In the genomic region with DNA sequence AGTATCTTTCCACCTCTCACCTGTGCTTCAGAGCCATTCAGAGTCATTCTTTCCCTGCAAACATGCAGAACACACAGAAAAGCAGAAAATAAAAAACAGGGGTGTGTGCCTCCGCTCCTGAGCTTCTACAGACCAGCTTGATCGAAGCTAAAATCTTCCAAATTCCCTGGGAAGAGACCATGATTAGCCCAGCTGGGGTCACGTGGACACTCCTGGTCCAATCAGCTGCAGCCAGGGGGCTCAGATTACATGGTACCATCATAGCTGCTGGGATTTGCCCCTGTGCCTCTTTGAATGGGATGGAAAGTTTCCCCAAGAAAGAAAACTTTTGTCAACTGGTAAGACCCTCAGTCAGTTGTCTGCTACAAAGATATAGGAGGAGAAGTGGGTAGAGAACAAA, we compare ENCODE assay signal across 30 cellular contexts.
"Had no signal": no experiment of that assay in that cellular context is flagged by ENCODE, and none has a peak within 500 bp of the region (broad histone marks: within the 10 kb centered on the region; RNA-seq: fewer than 3 reads in every experiment).

No MANE protein-coding gene starts in this region.

- DNase-seq: activated B cell treated with CpG ODN at 0.5 μM for 24 hours; activated CD4-positive, alpha-beta T cell treated with anti-CD3 and anti-CD28 coated beads for 48 hours; activated CD4-positive, alpha-beta T cell treated with anti-CD3 and anti-CD28 coated beads, Interleukin-2, amount 50 U/mL, for 1 hour; activated CD4-positive, alpha-beta T cell treated with anti-CD3 and anti-CD28 coated beads, Interleukin-2, amount 50 U/mL, for 48 hours; activated CD8-positive, alpha-beta memory T cell treated with anti-CD3 and anti-CD28 coated beads for 24 hours; activated CD8-positive, alpha-beta T cell treated with anti-CD3 and anti-CD28 coated beads for 36 hours; activated effector memory CD4-positive, alpha-beta T cell treated with anti-CD3 and anti-CD28 coated beads, Interleukin-2, amount 50 U/mL, for 16 hours; activated naive CD4-positive, alpha-beta T cell; activated naive CD4-positive, alpha-beta T cell treated with anti-CD3 and anti-CD28 coated beads, Interleukin-2, amount 10 ng/mL, durations not matched to agents 7 days and 5 days; activated naive CD8-positive, alpha-beta T cell treated with anti-CD3 and anti-CD28 coated beads, Interleukin-2, amount 10 ng/mL, durations not matched to agents 7 days and 5 days; activated T-cell treated with anti-CD3 and anti-CD28 coated beads, Interleukin-2, amount 50 U/mL, for 48 hours; central memory CD4-positive, alpha-beta T cell; cerebellar nuclear complex; colonic mucosa; dorsolateral prefrontal cortex; effector memory CD4-positive, alpha-beta T cell; endodermal cell; foreskin keratinocyte; gastrocnemius medialis; glutamatergic neuron; heart left ventricle; T-helper 17 cell; T1000; WERI-Rb-1 had no signal

- H3K27me3 ChIP-seq: ascending aorta, breast epithelium, cardiac muscle cell, colonic mucosa, foreskin keratinocyte, gastrocnemius medialis, heart left ventricle had no signal

- H3K9me3 ChIP-seq: ascending aorta, colonic mucosa, gastrocnemius medialis had no signal

- H3K4me1 ChIP-seq: ascending aorta, breast epithelium, colonic mucosa, foreskin keratinocyte, gastrocnemius medialis, heart left ventricle had no signal

- H3K27ac ChIP-seq: ascending aorta, breast epithelium, cardiac muscle cell, colonic mucosa, dorsolateral prefrontal cortex, foreskin keratinocyte, gastrocnemius medialis, heart left ventricle, WERI-Rb-1 had no signal

- ATAC-seq: activated CD4-positive, CD25-positive, alpha-beta regulatory T cell treated with anti-CD3 and anti-CD28 coated beads, Interleukin-2, amount 50 U/mL, for 24 hours; activated CD8-positive, alpha-beta T cell treated with anti-CD3 and anti-CD28 coated beads for 36 hours; activated naive CD4-positive, alpha-beta T cell treated with anti-CD3 and anti-CD28 coated beads, Interleukin-2, amount 50 U/mL, for 72 hours; esophagus mucosa; foreskin keratinocyte; gastrocnemius medialis; heart left ventricle; T-helper 17 cell had no signal

- H3K4me3 ChIP-seq: ascending aorta, breast epithelium, cardiac muscle cell, colonic mucosa, dorsolateral prefrontal cortex, gastrocnemius medialis, heart left ventricle had no signal

- H3K36me3 ChIP-seq: ascending aorta, breast epithelium, cardiac muscle cell, colonic mucosa, gastrocnemius medialis, heart left ventricle, WERI-Rb-1 had no signal
